In the genomic region with DNA sequence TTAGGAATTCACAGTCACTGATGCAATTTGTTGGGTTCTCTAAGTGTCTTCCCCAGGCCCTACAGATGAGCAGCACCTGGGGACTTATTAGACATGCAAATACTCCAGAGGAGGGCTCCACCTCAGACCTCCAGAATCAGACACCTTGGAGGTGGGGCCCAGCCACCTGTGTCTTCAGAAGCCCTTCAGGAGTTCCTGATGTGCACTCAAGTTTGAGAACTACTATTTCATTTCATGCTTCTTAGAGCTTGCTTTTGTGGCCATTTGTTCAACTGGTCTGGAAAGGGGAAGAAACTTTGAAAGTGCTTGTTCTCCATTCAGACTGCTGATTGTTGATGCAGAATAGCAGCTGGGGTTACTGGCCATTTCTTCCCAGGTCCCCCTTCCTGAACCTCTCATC, we compare ENCODE assay signal across 34 cellular contexts.
DNase-seq lines count a peak whose midpoint lies in the region; ATAC-seq, FAIRE-seq and TF ChIP-seq lines count a peak whose summit lies in the region.
"Had no signal": no experiment of that assay in that cellular context is flagged by ENCODE, and none has a peak within 500 bp of the region (broad histone marks: within the 10 kb centered on the region; RNA-seq: fewer than 3 reads in every experiment).

No MANE protein-coding gene starts in this region.

- H3K36me3 ChIP-seq in MM.1S (replicated peaks; ENCODE audit: insufficient read depth, low read length): no peaks in the 10 kb centered on the region
- H3K36me3 ChIP-seq: ascending aorta, left lung, tibial nerve had no signal

- no peaks in the 10 kb centered on the region for H3K27me3 Mint-ChIP-seq in central memory CD8-positive, alpha-beta T cell
- no peaks in the 10 kb centered on the region for H3K27me3 Mint-ChIP-seq in stimulated activated memory B cell treated with anti-CD40 and anti-IgM and Interleukin-4, amounts not matched to agents 10 μg/mL and 1 μg/mL and 100 μg/mL, for 72 hours
- no peaks in the 10 kb centered on the region for H3K27me3 Mint-ChIP-seq in glutamatergic neuron (ENCODE audit: unreplicated experiment)
- H3K27me3 Mint-ChIP-seq: activated naive CD8-positive, alpha-beta T cell treated with anti-CD3 and anti-CD28 coated beads for 36 hours had no signal

- H3F3A ChIP-seq in MM.1S (ENCODE audit: insufficient read depth, low read length): peaks cover 24% of the 10 kb centered on the region

- peak overlapping the region; percentile 58; the same call in 1 of the 2 replicates for H3K27ac ChIP-seq in MM.1S (ENCODE audit: low read length)
- H3K27ac ChIP-seq: ascending aorta, C4-2B, coronary artery, left lung, tibial nerve had no signal

- H3K4me1 Mint-ChIP-seq in central memory CD8-positive, alpha-beta T cell: peaks cover 9% of the 10 kb centered on the region
- peaks cover 46% of the 10 kb centered on the region for H3K4me1 Mint-ChIP-seq in stimulated activated memory B cell treated with anti-CD40 and anti-IgM and Interleukin-4, amounts not matched to agents 10 μg/mL and 1 μg/mL and 100 μg/mL, for 72 hours
- H3K4me1 Mint-ChIP-seq in glutamatergic neuron (ENCODE audit: low read depth, unreplicated experiment): no peaks in the 10 kb centered on the region

- H3K4me2 ChIP-seq in MM.1S (ENCODE audit: low read depth, low read length): peak overlapping the region; percentile 59; the same call in 1 of the 2 replicates

- no peak for DNase-seq in GM12892 (ENCODE audit: insufficient read length)
- peak; percentile 63 for DNase-seq in MM.1S
- DNase-seq in central memory CD8-positive, alpha-beta T cell (ENCODE audit: low spot score in 2 of 2): no peak
- no peak for DNase-seq in glutamatergic neuron
- no peak for DNase-seq in stimulated activated naive CD4-positive, alpha-beta T cell treated with Interleukin-2 at 50 U/mL for 16 hours (lab: John Stamatoyannopoulos, UW)
- DNase-seq: activated CD4-positive, alpha-beta T cell treated with anti-CD3 and anti-CD28 coated beads for 1 hour; activated effector memory CD4-positive, alpha-beta T cell treated with anti-CD3 and anti-CD28 coated beads, Interleukin-2, amount 50 U/mL, for 16 hours; activated naive CD8-positive, alpha-beta T cell treated with anti-CD3 and anti-CD28 coated beads for 36 hours; activated T-cell treated with anti-CD3 and anti-CD28 coated beads for 4 hours; COR-L47; effector memory CD4-positive, alpha-beta T cell; GDM1; GOT3; HFFc6; IMR-90; left lung; mesenchymal stem cell; NCI-H1105; NCI-H187 treated with DMSO at 0.1 percent for 48 hours; NCI-H2171; NCI-H510A treated with DMSO at 0.1 percent for 48 hours; stimulated activated CD4-positive, alpha-beta T cell treated with anti-CD3 and anti-CD28 coated beads, Interleukin-12 subunit alpha, Interleukin-12 subunit beta, amount 100 ng/mL, for 4 hours; stimulated activated CD4-positive, alpha-beta T cell treated with anti-CD3 and anti-CD28 coated beads, Interleukin-2, amount 100 ng/mL, for 48 hours had no signal

- peak overlapping the region; percentile 14 for H3K27ac Mint-ChIP-seq in central memory CD8-positive, alpha-beta T cell (ENCODE audit: low read depth)
- H3K27ac Mint-ChIP-seq in stimulated activated memory B cell treated with anti-CD40 and anti-IgM and Interleukin-4, amounts not matched to agents 10 μg/mL and 1 μg/mL and 100 μg/mL, for 72 hours: peak overlapping the region; percentile 67
- no peak overlapping the region for H3K27ac Mint-ChIP-seq in glutamatergic neuron (ENCODE audit: unreplicated experiment)
- H3K27ac Mint-ChIP-seq: activated naive CD8-positive, alpha-beta T cell treated with anti-CD3 and anti-CD28 coated beads for 36 hours; HFFc6 had no signal

- ATAC-seq in central memory CD8-positive, alpha-beta T cell (replicated peaks; ENCODE audit: extremely low read depth, poor library complexity, severe bottlenecking): no peak
- ATAC-seq in stimulated activated memory B cell treated with anti-CD40 and anti-IgM and Interleukin-4, amounts not matched to agents 10 μg/mL and 1 μg/mL and 100 μg/mL, for 72 hours: peak; percentile 87
- ATAC-seq in HG03159 (IDR thresholded peaks at IDR 0.05; ENCODE audit: unreplicated experiment): no peak
- ATAC-seq: left lung, Right ventricle myocardium inferior, sciatic nerve, SK-N-SH treated with all-trans-retinoic acid at 6 μM for 48 hours had no signal

- H3K9me3 Mint-ChIP-seq in central memory CD8-positive, alpha-beta T cell: no peaks in the 10 kb centered on the region
- no peaks in the 10 kb centered on the region for H3K9me3 Mint-ChIP-seq in stimulated activated memory B cell treated with anti-CD40 and anti-IgM and Interleukin-4, amounts not matched to agents 10 μg/mL and 1 μg/mL and 100 μg/mL, for 72 hours
- peaks cover 2% of the 10 kb centered on the region for H3K9me3 Mint-ChIP-seq in glutamatergic neuron (ENCODE audit: unreplicated experiment)

- H3K4me1 ChIP-seq in MM.1S (ENCODE audit: low read length): peaks cover 33% of the 10 kb centered on the region
- H3K4me1 ChIP-seq: left lung had no signal

- H3K36me3 Mint-ChIP-seq in central memory CD8-positive, alpha-beta T cell (ENCODE audit: insufficient read depth): no peaks in the 10 kb centered on the region
- H3K36me3 Mint-ChIP-seq in stimulated activated memory B cell treated with anti-CD40 and anti-IgM and Interleukin-4, amounts not matched to agents 10 μg/mL and 1 μg/mL and 100 μg/mL, for 72 hours: no peaks in the 10 kb centered on the region
- H3K36me3 Mint-ChIP-seq in glutamatergic neuron (ENCODE audit: unreplicated experiment): no peaks in the 10 kb centered on the region

- H3K79me2 ChIP-seq in MM.1S (ENCODE audit: low read length): no peaks in the 10 kb centered on the region

- no peak for TF ChIP-seq POLR2A in GM12892 (IDR thresholded peaks at IDR 0.05; ENCODE audit: low read depth, low read length)

- H3K9me3 ChIP-seq in MM.1S (replicated peaks; ENCODE audit: insufficient read depth, low read length): no peaks in the 10 kb centered on the region
- H3K9me3 ChIP-seq: ascending aorta, left lung, tibial nerve had no signal

- FAIRE-seq in GM12892 (lab: Jason Lieb, UNC): peak; percentile 51
- FAIRE-seq: GM19239, islet of Langerhans had no signal

- H3K27me3 ChIP-seq in MM.1S (replicated peaks; ENCODE audit: insufficient read depth, low read length): no peaks in the 10 kb centered on the region
- H3K27me3 ChIP-seq: ascending aorta, left lung, tibial nerve had no signal

- H4K20me1 ChIP-seq in MM.1S (ENCODE audit: insufficient read depth, low read length): no peaks in the 10 kb centered on the region

- no peak overlapping the region for H3K4me3 Mint-ChIP-seq in central memory CD8-positive, alpha-beta T cell
- peak overlapping the region; percentile 7 for H3K4me3 Mint-ChIP-seq in stimulated activated memory B cell treated with anti-CD40 and anti-IgM and Interleukin-4, amounts not matched to agents 10 μg/mL and 1 μg/mL and 100 μg/mL, for 72 hours
- no peak overlapping the region for H3K4me3 Mint-ChIP-seq in glutamatergic neuron (ENCODE audit: unreplicated experiment)
- H3K4me3 Mint-ChIP-seq: activated naive CD8-positive, alpha-beta T cell treated with anti-CD3 and anti-CD28 coated beads for 36 hours; HFFc6 had no signal

- no peak overlapping the region for H3K9ac ChIP-seq in MM.1S (ENCODE audit: low read length)

- H2AFZ ChIP-seq in MM.1S (ENCODE audit: low read length): 0 out of 2 replicates have a peak overlapping the region, but pooled peaks have one; percentile 19

- no peaks in the 10 kb centered on the region for H3K9me2 ChIP-seq in MM.1S (replicated peaks; ENCODE audit: insufficient read depth, low read length)

- no peak for TF ChIP-seq CTCF in MM.1S (IDR thresholded peaks at IDR 0.05; ENCODE audit: low read length)
- TF ChIP-seq CTCF in glutamatergic neuron (IDR thresholded peaks at IDR 0.05; ENCODE audit: partially characterized antibody, unreplicated experiment): no peak

- peak overlapping the region; percentile 34; the same call in 1 of the 2 replicates for H3K4me3 ChIP-seq in MM.1S (ENCODE audit: low read length)
- H3K4me3 ChIP-seq: ascending aorta, coronary artery, left lung, tibial nerve had no signal
